Comparison of ENCODE assay signal across 15 cellular contexts in genomic region chr1:201887116-201887866, GRCh38. TPM values are rescaled to one million over a fixed set of nuclear protein-coding genes. Genes with fewer than 3 reads are reported as not detected.
DNase-seq lines count a peak whose midpoint lies in the region; ATAC-seq and TF ChIP-seq lines count a peak whose summit lies in the region.
"Had no signal": no experiment of that assay in that cellular context is flagged by ENCODE, and none has a peak within 500 bp of the region (broad histone marks: within the 10 kb centered on the region; RNA-seq: fewer than 3 reads in every experiment).

No MANE protein-coding gene starts in this region.

- H4K20me1 ChIP-seq in MM.1S (ENCODE audit: insufficient read depth, low read length), result no peaks in the 10 kb centered on the region

- WGBS in heart left ventricle, 4 donors, result 72 to 87% (median 80%) methylated on average over 5 of the region's 5 CpGs
- 67 to 75% (median 69%) methylated on average over 5 of the region's 5 CpGs for WGBS in adrenal gland, 4 donors

- no peak overlapping the region for H2AFZ ChIP-seq in MM.1S (ENCODE audit: low read length)

- H3K4me3 ChIP-seq in heart left ventricle (peak overlapping the region in 1 of 12 donors; percentile 83), adrenal gland (no peak overlapping the region), thoracic aorta (no peak overlapping the region), MM.1S (ENCODE audit: low read length) (no peak overlapping the region)

- no peaks in the 10 kb centered on the region for H3K9me2 ChIP-seq in MM.1S (replicated peaks; ENCODE audit: insufficient read depth, low read length)

- H3K27me3 ChIP-seq in heart left ventricle (peaks cover 0 to 14% (median 0%) of the 10 kb centered on the region in 9 donors), adrenal gland (no peaks in the 10 kb centered on the region), layer of hippocampus (ENCODE audit: control insufficient read depth, insufficient read depth, low read length) (no peaks in the 10 kb centered on the region), thoracic aorta (replicated peaks; ENCODE audit: insufficient read depth) (no peaks in the 10 kb centered on the region), MM.1S (replicated peaks; ENCODE audit: insufficient read depth, low read length) (peaks cover 16% of the 10 kb centered on the region; the same call in 1 of the 2 replicates)
- H3K27me3 ChIP-seq: suprapubic skin had no signal

- no peaks in the 10 kb centered on the region for H3K9me3 ChIP-seq in heart left ventricle
- H3K9me3 ChIP-seq in adrenal gland (replicated peaks in 1 of 3), result no peaks in the 10 kb centered on the region
- no peaks in the 10 kb centered on the region for H3K9me3 ChIP-seq in thoracic aorta
- no peaks in the 10 kb centered on the region for H3K9me3 ChIP-seq in MM.1S (replicated peaks; ENCODE audit: insufficient read depth, low read length)
- H3K9me3 ChIP-seq: suprapubic skin had no signal

- intact Hi-C loops in heart left ventricle (cut with DNase I), result loop anchor here in 1 of 10 donors (10.0 kb wide), 1 partner anchor 218 kb away; no protein-coding TSS in a partner anchor
- intact Hi-C loops in left ventricle myocardium superior (cut with micrococcal nuclease), result no loop called here
- intact Hi-C loops in adrenal gland (cut with DNase I), result no loop called here

- DNase-seq in heart left ventricle (no peak), left ventricle myocardium superior (no peak), adrenal gland (peak; percentile 14 to 83 (median 78)), thoracic aorta (ENCODE audit: low spot score) (no peak), MM.1S (no peak)
- no peak for DNase-seq in activated naive CD4-positive, alpha-beta T cell treated with Interleukin-2 at 50 U/mL for 16 hours
- DNase-seq: ACHN; activated B cell treated with CpG ODN at 0.5 μM for 24 hours; activated naive CD4-positive, alpha-beta T cell treated with anti-CD3 and anti-CD28 coated beads, Interleukin-2, amount 10 ng/mL, durations not matched to agents 7 days and 5 days; kidney; NCI-H1694 treated with DMSO at 0.1 percent for 48 hours; NCI-H510A had no signal

- H3K4me1 ChIP-seq in heart left ventricle (peaks cover 2 to 80% (median 44%) of the 10 kb centered on the region in 12 donors), adrenal gland (replicated peaks in 1 of 2) (peaks cover 49 to 73% of the 10 kb centered on the region in 2 donors), thoracic aorta (ENCODE audit: control insufficient read depth in 1 of 2, low read depth in 2 of 2) (peaks cover 45 to 79% of the 10 kb centered on the region in 2 donors), MM.1S (ENCODE audit: low read length) (peaks cover 24% of the 10 kb centered on the region)

- H3K27ac ChIP-seq in heart left ventricle (peak overlapping the region in 11 of 12 donors; percentile 42 to 95 (median 80)), adrenal gland (peak overlapping the region in 3 of 5 donors; percentile 71 to 78 (median 74)), layer of hippocampus (ENCODE audit: low read depth, low read length) (peak overlapping the region; percentile 93), thoracic aorta (peak overlapping the region; percentile 77 to 85), MM.1S (ENCODE audit: low read length) (no peak overlapping the region)
- H3K27ac ChIP-seq: suprapubic skin had no signal

- H3K79me2 ChIP-seq in MM.1S (ENCODE audit: low read length), result no peaks in the 10 kb centered on the region

- no peak overlapping the region for H3K9ac ChIP-seq in MM.1S (ENCODE audit: low read length)

- TF ChIP-seq POLR2A in heart left ventricle (IDR thresholded peaks at IDR 0.05) (no peak), adrenal gland (IDR thresholded peaks at IDR 0.05) (no peak)

- H3K36me3 ChIP-seq in heart left ventricle, result peaks cover 0 to 9% (median 0%) of the 10 kb centered on the region in 9 donors
- no peaks in the 10 kb centered on the region for H3K36me3 ChIP-seq in adrenal gland (replicated peaks in 1 of 2)
- no peaks in the 10 kb centered on the region for H3K36me3 ChIP-seq in thoracic aorta
- no peaks in the 10 kb centered on the region for H3K36me3 ChIP-seq in MM.1S (replicated peaks; ENCODE audit: insufficient read depth, low read length)

- peaks cover 14% of the 10 kb centered on the region; the same call in 1 of the 2 replicates for H3F3A ChIP-seq in MM.1S (ENCODE audit: insufficient read depth, low read length)

- H3K4me2 ChIP-seq in MM.1S (ENCODE audit: low read depth, low read length), result no peak overlapping the region

- ATAC-seq in heart left ventricle, result no peak
- ATAC-seq in left ventricle myocardium superior, result no peak
- no peak for ATAC-seq in thoracic aorta (ENCODE audit: insufficient number of reproducible peaks, low FRiP score, low read depth)
- no peak for ATAC-seq in GM19328 (IDR thresholded peaks at IDR 0.05; ENCODE audit: unreplicated experiment)

- TF ChIP-seq CTCF in heart left ventricle (IDR thresholded peaks at IDR 0.05), result no peak
- TF ChIP-seq CTCF in adrenal gland (IDR thresholded peaks at IDR 0.05), result no peak
- no peak for TF ChIP-seq CTCF in thoracic aorta (IDR thresholded peaks at IDR 0.05)
- no peak for TF ChIP-seq CTCF in MM.1S (IDR thresholded peaks at IDR 0.05; ENCODE audit: low read length)

RNA-seq across cellular contexts. Expression of gene SHISA4, which starts 1.4 kb away (rescaled TPM):
- total RNA-seq in heart left ventricle (100 to 1,000 TPM in 6 of 9 donors, 10 to 100 TPM in 3; 66.5 to 262 (median 133) TPM), left ventricle myocardium superior (129 TPM), adrenal gland (100 to 1,000 TPM in 4 of 8 donors, 10 to 100 TPM in 4; 39.0 to 221 (median 99.1) TPM), thoracic aorta (100 to 1,000 TPM in 1 of 2 donors, 10 to 100 TPM in 1; 38.9 to 115 TPM)
- polyA plus RNA-seq in heart left ventricle (100 to 1,000 TPM in 1 of 2 donors, 10 to 100 TPM in 1; 53.2 to 101 TPM), adrenal gland (10 to 100 TPM; 49.7 to 62.8 (median 51.0) TPM)

RNA-seq across cellular contexts. Expression of gene IPO9, which starts 58.3 kb away (rescaled TPM):
- total RNA-seq in heart left ventricle, result 10 to 100 TPM; 12.1 to 35.4 (median 23.1) TPM
- polyA plus RNA-seq in heart left ventricle, result 10 to 100 TPM in 1 of 2 donors, 1 to 10 TPM in 1; 9.8 to 13.8 TPM
- total RNA-seq in left ventricle myocardium superior, result 22.1 TPM
- 10 to 100 TPM; 13.6 to 45.2 (median 28.0) TPM for total RNA-seq in adrenal gland
- 10 to 100 TPM; 23.6 to 34.4 (median 29.1) TPM for polyA plus RNA-seq in adrenal gland
- 10 to 100 TPM; 21.4 to 32.6 TPM for total RNA-seq in thoracic aorta

RNA-seq across cellular contexts. Expression of gene LMOD1, which starts 59.1 kb away (rescaled TPM):
- total RNA-seq in heart left ventricle (10 to 100 TPM in 4 of 9 donors, 1 to 10 TPM in 5; 4.6 to 24.9 (median 10.0) TPM), left ventricle myocardium superior (8.0 TPM), adrenal gland (100 to 1,000 TPM in 2 of 8 donors, 10 to 100 TPM in 5, 1 to 10 TPM in 1; 7.4 to 171 (median 76.1) TPM), thoracic aorta (100 to 1,000 TPM; 638 to 761 TPM)
- polyA plus RNA-seq in heart left ventricle (10 to 100 TPM in 1 of 2 donors, 1 to 10 TPM in 1; 5.1 to 14.5 TPM), adrenal gland (100 to 1,000 TPM in 2 of 3 donors, 10 to 100 TPM in 1; 26.9 to 131 (median 108) TPM)
- total RNA-seq: activated B cell treated with CpG ODN at 0.5 μM for 24 hours had no signal

Comparison
In these comparisons a context has a peak if more than half of its experiments do, and no peak if none do; other contexts are left out.
1. DNase-seq: peak in adrenal gland (7 of 7); none in heart left ventricle (0 of 5), left ventricle myocardium superior (single experiment), thoracic aorta (single experiment), MM.1S (single experiment) and activated naive CD4-positive, alpha-beta T cell treated with Interleukin-2 at 50 U/mL for 16 hours (single experiment).